8 cellular contexts compared by ENCODE assay signal in the genomic region with DNA sequence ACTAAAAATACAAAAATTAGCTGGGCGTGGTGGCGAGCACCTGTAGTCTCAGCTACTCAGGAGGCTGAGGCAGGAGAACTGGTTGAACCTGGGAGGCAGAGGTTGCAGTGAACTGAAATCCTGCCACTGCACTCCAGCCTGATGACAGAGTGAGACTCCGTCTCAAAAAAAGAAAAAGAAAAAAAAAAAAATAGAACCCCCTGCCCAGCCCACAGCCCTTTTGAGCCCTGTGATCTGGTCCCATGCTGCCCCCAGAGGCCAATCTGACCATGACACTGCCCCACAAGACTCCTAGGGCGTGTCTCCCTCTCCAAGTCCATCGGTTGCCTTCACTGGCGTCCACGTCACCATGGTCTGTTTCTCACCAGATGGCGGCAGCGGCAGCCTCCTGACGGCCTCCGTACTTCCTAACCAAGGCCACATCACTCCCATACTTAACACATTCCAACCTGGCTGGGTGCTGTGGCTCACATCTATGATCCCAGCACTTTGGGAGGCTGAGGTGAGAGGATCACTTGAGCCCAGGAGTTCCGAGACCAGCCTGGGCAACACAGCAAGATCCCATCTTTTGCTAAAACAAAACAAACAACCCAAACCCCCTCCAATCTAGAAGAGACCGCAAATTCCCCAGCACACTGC. TPM values are rescaled to one million over a fixed set of nuclear protein-coding genes. Genes with fewer than 3 reads are reported as not detected.
DNase-seq lines count a peak whose midpoint lies in the region; ATAC-seq, FAIRE-seq and TF ChIP-seq lines count a peak whose summit lies in the region.

No MANE protein-coding gene starts in this region.

- TF ChIP-seq CTCF in GM13976 (IDR thresholded peaks at IDR 0.05; ENCODE audit: borderline replicate concordance, control extremely low read depth, extremely low read depth, insufficient read depth, missing control alignments) (no peak), osteoblast (IDR thresholded peaks at IDR 0.05; ENCODE audit: extremely low read depth, low read depth, low read length) (peak; percentile 63)

- H4K20me1 ChIP-seq in BLaER1: peaks cover 72% of the 10 kb centered on the region
- peaks cover 42% of the 10 kb centered on the region for H4K20me1 ChIP-seq in osteoblast (ENCODE audit: insufficient read depth, low read length)

- in situ Hi-C loops in GM13976 (cut with MboI; ENCODE audit: low sequenced_read_pairs, unreplicated experiment): no loop called here

- no peak for ATAC-seq in HG03108 (IDR thresholded peaks at IDR 0.05; ENCODE audit: unreplicated experiment)

- H3K9me3 ChIP-seq in BLaER1: no peaks in the 10 kb centered on the region
- no peaks in the 10 kb centered on the region for H3K9me3 ChIP-seq in SJSA1 (replicated peaks)
- H3K9me3 ChIP-seq in osteoblast (ENCODE audit: low read depth, low read length): no peaks in the 10 kb centered on the region

- DNase-seq in GM13976 (ENCODE audit: low spot score): peak; percentile 71
- peak; percentile 45 to 66 for DNase-seq in SJSA1 (ENCODE audit: low read depth in 1 of 2, low spot score in 2 of 2)
- DNase-seq in erythroblast (lab: John Stamatoyannopoulos, UW): peak; percentile 55 to 68
- DNase-seq in osteoblast (ENCODE audit: insufficient read length, low spot score, missing footprints): peak; percentile 97
- no peak for DNase-seq in C1 segment of cervical spinal cord (lab: John Stamatoyannopoulos, UW)
- no peak for DNase-seq in RCC 7860 (ENCODE audit: low spot score)

- H3K4me3 ChIP-seq in BLaER1: no peak overlapping the region
- H3K4me3 ChIP-seq in SJSA1: no peak overlapping the region
- H3K4me3 ChIP-seq in osteoblast (ENCODE audit: insufficient read depth, low read length): no peak overlapping the region

- no peak for FAIRE-seq in RCC 7860 (lab: Jason Lieb, UNC)

- peak overlapping the region; percentile 94 for H3K4me2 ChIP-seq in BLaER1
- H3K4me2 ChIP-seq in osteoblast (ENCODE audit: insufficient read depth, low read length): no peak overlapping the region

- no peak for TF ChIP-seq POLR2A in erythroblast (IDR thresholded peaks at IDR 0.05; ENCODE audit: low read length)

- no peak overlapping the region for H3K9ac ChIP-seq in BLaER1

- H3K36me3 ChIP-seq in BLaER1 (peaks cover 35% of the 10 kb centered on the region), SJSA1 (peaks cover 88% of the 10 kb centered on the region), osteoblast (ENCODE audit: insufficient read depth, low read length) (peaks cover 69% of the 10 kb centered on the region)

- no peaks in the 10 kb centered on the region for H3K27me3 ChIP-seq in BLaER1
- no peaks in the 10 kb centered on the region for H3K27me3 ChIP-seq in SJSA1 (replicated peaks)
- no peaks in the 10 kb centered on the region for H3K27me3 ChIP-seq in osteoblast (ENCODE audit: insufficient read depth, low read length)

- peaks cover 70% of the 10 kb centered on the region for H3K4me1 ChIP-seq in BLaER1
- peaks cover 21% of the 10 kb centered on the region for H3K4me1 ChIP-seq in SJSA1 (replicated peaks)
- H3K4me1 ChIP-seq in osteoblast (ENCODE audit: insufficient read depth, low read length): peaks cover 21% of the 10 kb centered on the region

- H2AFZ ChIP-seq in osteoblast (ENCODE audit: low read length): no peak overlapping the region

- H3K27ac ChIP-seq in BLaER1: no peak overlapping the region
- H3K27ac ChIP-seq in SJSA1: no peak overlapping the region
- peak overlapping the region; percentile 23 for H3K27ac ChIP-seq in osteoblast (ENCODE audit: low read depth, low read length)

- H3K79me2 ChIP-seq in osteoblast (ENCODE audit: insufficient read depth, low read length): peaks cover 21% of the 10 kb centered on the region

RNA-seq across cellular contexts. Expression of a gene that starts 18.0 kb away (rescaled TPM):
- 8.8 and 10.1 TPM in 2 replicates for total RNA-seq in SJSA1 (2014; rRNA removed; shearing (Covaris generic))
- total RNA-seq in osteoblast: 15.9 and 17.4 TPM in 2 replicates

RNA-seq across cellular contexts. Expression of a gene that starts 18.1 kb away (rescaled TPM):
- total RNA-seq in SJSA1 (2014; rRNA removed; shearing (Covaris generic)): 42.2 and 45.5 TPM in 2 replicates
- 33.9 and 36.9 TPM in 2 replicates for total RNA-seq in osteoblast

RNA-seq across cellular contexts. Expression of a gene that starts 18.2 kb away (rescaled TPM):
- total RNA-seq in SJSA1 (2014; rRNA removed; shearing (Covaris generic)): 1.3 TPM in 2 replicates
- total RNA-seq in osteoblast: 2.9 TPM in 2 replicates

RNA-seq across cellular contexts. Expression of a gene that starts 33.8 kb away (rescaled TPM):
- total RNA-seq in SJSA1 (2014; rRNA removed; shearing (Covaris generic)): 1.0 and 1.8 TPM in 2 replicates
- 5.8 and 5.9 TPM in 2 replicates for total RNA-seq in osteoblast

RNA-seq across cellular contexts. Expression of a gene that starts 37.1 kb away (rescaled TPM):
- 23.6 and 25.8 TPM in 2 replicates for total RNA-seq in SJSA1 (2014; rRNA removed; shearing (Covaris generic))
- total RNA-seq in osteoblast: 6.5 and 8.7 TPM in 2 replicates

Comparison
In these comparisons a context has a peak if more than half of its experiments do, and no peak if none do; other contexts are left out.
1. DNase-seq: peak in GM13976 (single experiment), SJSA1 (2 of 2), erythroblast (2 of 2) and osteoblast (single experiment); none in C1 segment of cervical spinal cord (0 of 14) and RCC 7860 (single experiment).